1 cellular context compared by ENCODE assay signal in genomic region chrX:40854242-40854641, GRCh38.
TF ChIP-seq lines count a peak whose summit lies in the region.

No MANE protein-coding gene starts in this region.

TF ChIP-seq in GM23338, 12 proteins besides CTCF, POLR2A, EP300 and RAD21 (continued from another document):
- TF ChIP-seq REST (IDR thresholded peaks at IDR 0.05; ENCODE audit: unreplicated experiment) (no peak), ZNF331 (CRISPR knock-in tag; IDR thresholded peaks at IDR 0.05; ENCODE audit: low read depth) (no peak), ZNF114 (CRISPR knock-in tag; IDR thresholded peaks at IDR 0.05) (no peak), ETS1 (IDR thresholded peaks at IDR 0.05) (no peak), JUNB (IDR thresholded peaks at IDR 0.05; ENCODE audit: unreplicated experiment) (no peak), EZH2 (IDR thresholded peaks at IDR 0.05; ENCODE audit: low read depth, unreplicated experiment) (no peak), POLR2AphosphoS5 (IDR thresholded peaks at IDR 0.05; ENCODE audit: low read depth) (no peak)
